Comparison of ENCODE assay signal across 10 cellular contexts in genomic region chr1:25561426-25562100, GRCh38. TPM values are rescaled to one million over a fixed set of nuclear protein-coding genes. Genes with fewer than 3 reads are reported as not detected.
DNase-seq lines count a peak whose midpoint lies in the region; ATAC-seq and TF ChIP-seq lines count a peak whose summit lies in the region.
"Had no signal": no experiment of that assay in that cellular context is flagged by ENCODE, and none has a peak within 500 bp of the region (broad histone marks: within the 10 kb centered on the region; RNA-seq: fewer than 3 reads in every experiment).

No MANE protein-coding gene starts in this region.

- intact Hi-C loops in gastrocnemius medialis (cut with DNase I; ENCODE audit: low total_unique reads): no loop called here

- H3K79me2 ChIP-seq in smooth muscle cell (ENCODE audit: low read depth): no peaks in the 10 kb centered on the region

- H3K9me3 ChIP-seq in CD8-positive, alpha-beta memory T cell (ENCODE audit: low read length): no peaks in the 10 kb centered on the region
- H3K9me3 ChIP-seq in gastrocnemius medialis (no peaks in the 10 kb centered on the region), smooth muscle cell (replicated peaks; ENCODE audit: low read depth) (no peaks in the 10 kb centered on the region)
- H3K9me3 ChIP-seq: sigmoid colon had no signal

- TF ChIP-seq CTCF in gastrocnemius medialis (IDR thresholded peaks at IDR 0.05 in 4 of 5, conservative IDR thresholded peaks at IDR 0.05 in 1 of 5) (no peak), smooth muscle cell (IDR thresholded peaks at IDR 0.05; ENCODE audit: borderline replicate concordance, insufficient read depth, poor library complexity, severe bottlenecking) (no peak)

- H3F3A ChIP-seq in smooth muscle cell (ENCODE audit: low read depth): peaks cover 4% of the 10 kb centered on the region

- no peak overlapping the region for H2AFZ ChIP-seq in smooth muscle cell (ENCODE audit: low read depth)

- in situ Hi-C loops in gastrocnemius medialis (cut with MboI; ENCODE audit: low sequenced_read_pairs in 4 of 4): no loop called here

- TF ChIP-seq POLR2A in gastrocnemius medialis (IDR thresholded peaks at IDR 0.05): no peak

- H3K27me3 ChIP-seq in CD8-positive, alpha-beta memory T cell (ENCODE audit: insufficient read depth, low read length, poor library complexity, severe bottlenecking): no peaks in the 10 kb centered on the region
- H3K27me3 ChIP-seq in gastrocnemius medialis (no peaks in the 10 kb centered on the region), smooth muscle cell (ENCODE audit: low read depth) (no peaks in the 10 kb centered on the region)
- H3K27me3 ChIP-seq: sigmoid colon had no signal

- WGBS in smooth muscle cell (ENCODE audit: low lambda C conversion rate): 88% methylated on average over 8 of the region's 8 CpGs

- H4K20me1 ChIP-seq in smooth muscle cell (ENCODE audit: low read depth): peaks cover 56% of the 10 kb centered on the region

- POLR2A ChIA-PET in CD8-positive, alpha-beta memory T cell (lab: Charles Lee): interaction anchor here (1.6 to 2.1 kb wide), 2 partner anchors 13 to 16 kb away, joined by 7 read pairs; no protein-coding TSS in a partner anchor

- H3K4me2 ChIP-seq in smooth muscle cell: no peak overlapping the region

- H3K27ac Mint-ChIP-seq in CD8-positive, alpha-beta memory T cell: peak overlapping the region; percentile 85 to 99 (median 96)
- H3K27ac Mint-ChIP-seq: HFFc6 had no signal

- peaks cover 87 to 98% (median 94%) of the 10 kb centered on the region in 3 donors for H3K4me1 Mint-ChIP-seq in CD8-positive, alpha-beta memory T cell

- H3K27me3 Mint-ChIP-seq in CD8-positive, alpha-beta memory T cell: no peaks in the 10 kb centered on the region

- H3K9me3 Mint-ChIP-seq in CD8-positive, alpha-beta memory T cell: no peaks in the 10 kb centered on the region
- H3K9me3 Mint-ChIP-seq: HFFc6 had no signal

- peak overlapping the region; percentile 78 for H3K4me3 ChIP-seq in CD8-positive, alpha-beta memory T cell (ENCODE audit: low read length)
- H3K4me3 ChIP-seq in gastrocnemius medialis: no peak overlapping the region
- no peak overlapping the region for H3K4me3 ChIP-seq in smooth muscle cell
- H3K4me3 ChIP-seq: sigmoid colon had no signal

- peak in 2 of 5 donors; percentile 29 to 58 for DNase-seq in CD8-positive, alpha-beta memory T cell
- peak; percentile 42 for DNase-seq in RPMI8226
- DNase-seq in dermis blood vessel endothelial cell: peak; percentile 56
- no peak for DNase-seq in gastrocnemius medialis
- DNase-seq in SIG-M5 (lab: John Stamatoyannopoulos, UW): no peak
- no peak for DNase-seq in D341Med (ENCODE audit: low spot score)
- no peak for DNase-seq in smooth muscle cell (lab: John Stamatoyannopoulos, UW; ENCODE audit: unreplicated experiment)
- DNase-seq: HFFc6, sigmoid colon had no signal

- peaks cover 31% of the 10 kb centered on the region for H3K36me3 ChIP-seq in CD8-positive, alpha-beta memory T cell (ENCODE audit: insufficient read depth, low read length)
- no peaks in the 10 kb centered on the region for H3K36me3 ChIP-seq in gastrocnemius medialis
- H3K36me3 ChIP-seq in smooth muscle cell (ENCODE audit: low read depth): no peaks in the 10 kb centered on the region

- CTCF ChIA-PET in CD8-positive, alpha-beta memory T cell (lab: Charles Lee): interaction anchor here (0.7 to 1.2 kb wide), 2 partner anchors 11 to 13 kb away, joined by 3 to 4 read pairs; no protein-coding TSS in a partner anchor

- peaks cover 97% of the 10 kb centered on the region for H3K4me1 ChIP-seq in CD8-positive, alpha-beta memory T cell (ENCODE audit: insufficient read depth, low read length)
- H3K4me1 ChIP-seq in gastrocnemius medialis (peaks cover 21 to 28% of the 10 kb centered on the region in 2 donors), smooth muscle cell (ENCODE audit: low read depth) (peaks cover 12% of the 10 kb centered on the region)

- peaks cover 4 to 83% (median 24%) of the 10 kb centered on the region in 3 donors for H3K36me3 Mint-ChIP-seq in CD8-positive, alpha-beta memory T cell

- ATAC-seq in gastrocnemius medialis (no peak), HG02852 (IDR thresholded peaks at IDR 0.05; ENCODE audit: unreplicated experiment) (no peak)

- no peak overlapping the region for H3K9ac ChIP-seq in smooth muscle cell (ENCODE audit: low read depth)

- peak overlapping the region; percentile 54 for H3K27ac ChIP-seq in CD8-positive, alpha-beta memory T cell (ENCODE audit: low read depth, low read length)
- H3K27ac ChIP-seq in gastrocnemius medialis (peak overlapping the region; percentile 14 to 28 (median 24)), smooth muscle cell (ENCODE audit: low read depth) (no peak overlapping the region)

- peak overlapping the region; percentile 86 to 97 (median 92) for H3K4me3 Mint-ChIP-seq in CD8-positive, alpha-beta memory T cell
- H3K4me3 Mint-ChIP-seq: HFFc6 had no signal

RNA-seq across cellular contexts. Expression of gene LDLRAP1, which starts 18.2 kb away (rescaled TPM):
- total RNA-seq in CD8-positive, alpha-beta memory T cell: 10 to 100 TPM; 21.1 to 22.0 TPM
- 302 TPM for polyA plus RNA-seq in CD8-positive, alpha-beta memory T cell
- total RNA-seq in dermis blood vessel endothelial cell: 22.0 and 31.8 TPM in 2 replicates
- total RNA-seq in gastrocnemius medialis: 10 to 100 TPM in 3 of 4 donors, 1 to 10 TPM in 1; 10.0 to 17.9 (median 14.2) TPM
- 16.2 and 19.5 TPM in 2 replicates for total RNA-seq in smooth muscle cell
- polyA plus RNA-seq in smooth muscle cell: 30.5 and 39.0 TPM in 2 replicates

RNA-seq across cellular contexts. Expression of gene MAN1C1, which starts 55.0 kb away (rescaled TPM):
- total RNA-seq in CD8-positive, alpha-beta memory T cell: 1 to 10 TPM; 2.8 to 3.6 TPM
- polyA plus RNA-seq in CD8-positive, alpha-beta memory T cell: 5.6 TPM
- total RNA-seq in dermis blood vessel endothelial cell (2.5 and 3.1 TPM in 2 replicates), gastrocnemius medialis (1 to 10 TPM; 2.0 to 4.4 (median 2.5) TPM), smooth muscle cell (5.0 and 10.5 TPM in 2 replicates)
- polyA plus RNA-seq in smooth muscle cell: 4.2 and 4.4 TPM in 2 replicates

Comparison
In these comparisons a context has a peak if more than half of its experiments do, and no peak if none do; other contexts are left out.
1. DNase-seq: peak in RPMI8226 (single experiment) and dermis blood vessel endothelial cell (single experiment); none in gastrocnemius medialis (0 of 2), SIG-M5 (single experiment), D341Med (single experiment) and smooth muscle cell (single experiment).